8 cellular contexts compared by ENCODE assay signal in genomic region chr6:36759177-36759757, GRCh38.
DNase-seq lines count a peak whose midpoint lies in the region; ATAC-seq and TF ChIP-seq lines count a peak whose summit lies in the region.

No MANE protein-coding gene starts in this region.

- 6 to 11% (median 9%) methylated on average over 5 to 8 of the region's 8 CpGs for WGBS in stomach, 5 donors

- TF ChIP-seq POLR2A in stomach (IDR thresholded peaks at IDR 0.05) = no peak

- no peak for TF ChIP-seq EP300 in stomach (IDR thresholded peaks at IDR 0.05)

- H3K27ac ChIP-seq in stomach = no peak overlapping the region

- ATAC-seq in activated T-cell treated with anti-CD3 and anti-CD28 coated beads, Interleukin-2, amount 50 U/mL, for 72 hours (replicated peaks in 1 of 2) = peak; percentile 38 to 43
- ATAC-seq in HG02852 (IDR thresholded peaks at IDR 0.05; ENCODE audit: unreplicated experiment) = no peak

- H3K27me3 Mint-ChIP-seq in activated T-cell treated with anti-CD3 and anti-CD28 coated beads, Interleukin-2, amount 50 U/mL, for 72 hours (ENCODE audit: low read depth) = no peaks in the 10 kb centered on the region
- peaks cover 3% of the 10 kb centered on the region for H3K27me3 Mint-ChIP-seq in neural crest cell (ENCODE audit: low read depth)

- peak; percentile 96 for TF ChIP-seq CTCF in GM12864 (IDR thresholded peaks at IDR 0.05; ENCODE audit: low read depth, low read length, missing control alignments)
- TF ChIP-seq CTCF in fibroblast of mammary gland (conservative IDR thresholded peaks at IDR 0.05; ENCODE audit: control insufficient read depth, insufficient read depth, low read depth, low read length) = peak; percentile 93
- peak; percentile 97 for TF ChIP-seq CTCF in neural crest cell (conservative IDR thresholded peaks at IDR 0.05)
- TF ChIP-seq CTCF in stomach (IDR thresholded peaks at IDR 0.05) = peak in 5 of 7 experiments; percentile 87 to 99 (median 98)

- no peak overlapping the region for H3K27ac Mint-ChIP-seq in activated T-cell treated with anti-CD3 and anti-CD28 coated beads, Interleukin-2, amount 50 U/mL, for 72 hours
- no peak overlapping the region for H3K27ac Mint-ChIP-seq in neural crest cell (ENCODE audit: unreplicated experiment)

- H3K4me3 Mint-ChIP-seq in activated T-cell treated with anti-CD3 and anti-CD28 coated beads, Interleukin-2, amount 50 U/mL, for 72 hours = no peak overlapping the region
- no peak overlapping the region for H3K4me3 Mint-ChIP-seq in neural crest cell

- H3K9me3 ChIP-seq in stomach = no peaks in the 10 kb centered on the region

- H3K4me3 ChIP-seq in GM12864 (ENCODE audit: low read depth, low read length) (no peak overlapping the region), fibroblast of mammary gland (ENCODE audit: control insufficient read depth, low read depth, low read length) (no peak overlapping the region), stomach (no peak overlapping the region)

- H3K9me3 Mint-ChIP-seq in activated T-cell treated with anti-CD3 and anti-CD28 coated beads, Interleukin-2, amount 50 U/mL, for 72 hours = no peaks in the 10 kb centered on the region
- no peaks in the 10 kb centered on the region for H3K9me3 Mint-ChIP-seq in neural crest cell

- H3K4me1 Mint-ChIP-seq in activated T-cell treated with anti-CD3 and anti-CD28 coated beads, Interleukin-2, amount 50 U/mL, for 72 hours (ENCODE audit: low read depth) = peaks cover 48% of the 10 kb centered on the region
- peaks cover 31% of the 10 kb centered on the region for H3K4me1 Mint-ChIP-seq in neural crest cell

- no peaks in the 10 kb centered on the region for H3K27me3 ChIP-seq in stomach

- H3K36me3 ChIP-seq in stomach = no peaks in the 10 kb centered on the region

- DNase-seq in GM12864 (ENCODE audit: low read depth) (no peak), Kasumi-1 (lab: John Stamatoyannopoulos, UW) (peak; percentile 58 to 80), RKO (ENCODE audit: low spot score) (peak; percentile 79), fibroblast of mammary gland (ENCODE audit: low read depth) (peak; percentile 58), neural crest cell (ENCODE audit: low read depth, low spot score) (peak; percentile 92), stomach (peak; percentile 88)
- peak; percentile 81 to 90 for DNase-seq in activated T-cell treated with anti-CD3 and anti-CD28 coated beads, Interleukin-2, amount 50 U/mL, for 72 hours

- H3K36me3 Mint-ChIP-seq in activated T-cell treated with anti-CD3 and anti-CD28 coated beads, Interleukin-2, amount 50 U/mL, for 72 hours (ENCODE audit: insufficient read depth in 2 of 2) = peaks cover 0 to 2% of the 10 kb centered on the region in 2 donors
- H3K36me3 Mint-ChIP-seq in neural crest cell (ENCODE audit: low read depth) = no peaks in the 10 kb centered on the region

- intact Hi-C loops in stomach (cut with DNase I; ENCODE audit: low total_unique reads) = loop anchor here (10.0 kb wide), 1 partner anchor 134 kb away; no protein-coding TSS in a partner anchor

- H3K4me1 ChIP-seq in stomach = peaks cover 0 to 41% (median 25%) of the 10 kb centered on the region in 4 donors
